ENCODE assay signal across 13 cellular contexts in the genomic region with DNA sequence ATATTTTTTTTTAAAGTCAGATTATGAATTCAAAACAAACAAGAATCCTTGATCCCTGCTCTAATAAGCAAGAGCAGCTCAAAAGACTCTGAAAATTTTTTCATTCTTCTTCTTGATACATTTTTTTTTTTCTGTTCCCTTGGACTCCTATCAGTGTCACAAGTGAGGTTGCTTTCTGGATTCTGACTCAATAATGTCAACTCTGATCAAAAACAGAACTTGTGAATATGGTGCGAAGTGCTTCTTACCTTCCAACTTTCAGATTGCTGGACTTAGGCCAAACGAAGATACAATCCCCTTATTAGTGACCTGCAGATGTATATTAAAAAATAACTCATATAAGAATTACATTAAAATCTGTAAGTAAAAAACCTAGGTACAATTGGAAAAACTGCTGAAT.
DNase-seq lines count a peak whose midpoint lies in the region; ATAC-seq lines count a peak whose summit lies in the region.
"Had no signal": no experiment of that assay in that cellular context is flagged by ENCODE, and none has a peak within 500 bp of the region (broad histone marks: within the 10 kb centered on the region; RNA-seq: fewer than 3 reads in every experiment).

No MANE protein-coding gene starts in this region.

- ATAC-seq in GM19023 (IDR thresholded peaks at IDR 0.05; ENCODE audit: unreplicated experiment) (peak; percentile 67), GM21717 (IDR thresholded peaks at IDR 0.05; ENCODE audit: unreplicated experiment) (peak; percentile 76), HG03095 (IDR thresholded peaks at IDR 0.05; ENCODE audit: unreplicated experiment) (peak; percentile 75), T-helper 17 cell (no peak)
- ATAC-seq in stimulated activated effector memory CD8-positive, alpha-beta T cell treated with anti-CD3 and anti-CD28 coated beads, Interleukin-12 subunit alpha, Interleukin-12 subunit beta, amount 100 ng/mL, for 72 hours = peak; percentile 74
- ATAC-seq: body of pancreas; heart left ventricle; stimulated activated naive CD8-positive, alpha-beta T cell treated with anti-CD3 and anti-CD28 coated beads, Interleukin-15, Interleukin-2, amounts not matched to agents 100 U/mL and 50 U/mL, for 24 hours had no signal

- no peaks in the 10 kb centered on the region for H3K9me3 ChIP-seq in T-helper 17 cell (ENCODE audit: control insufficient read depth, low read length, poor library complexity, severe bottlenecking)
- H3K9me3 ChIP-seq: body of pancreas, heart left ventricle had no signal

- no peak for DNase-seq in stimulated activated effector memory CD8-positive, alpha-beta T cell treated with anti-CD3 and anti-CD28 coated beads, Interleukin-12 subunit alpha, Interleukin-12 subunit beta, amount 100 ng/mL, for 72 hours (ENCODE audit: low spot score in 2 of 2)
- DNase-seq in Kasumi-1 (lab: John Stamatoyannopoulos, UW) (no peak), T-helper 17 cell (no peak), immature natural killer cell (no peak)
- DNase-seq: body of pancreas; heart left ventricle; MM.1S; NCI-H69; occipital lobe; stimulated activated naive CD8-positive, alpha-beta T cell treated with anti-CD3 and anti-CD28 coated beads, Interleukin-15, Interleukin-2, amounts not matched to agents 100 U/mL and 50 U/mL, for 24 hours had no signal

- H3K27me3 Mint-ChIP-seq in T-helper 17 cell = no peaks in the 10 kb centered on the region
- H3K27me3 Mint-ChIP-seq in immature natural killer cell (ENCODE audit: low read depth in 3 of 3) = no peaks in the 10 kb centered on the region

- H3K27ac Mint-ChIP-seq in stimulated activated effector memory CD8-positive, alpha-beta T cell treated with anti-CD3 and anti-CD28 coated beads, Interleukin-12 subunit alpha, Interleukin-12 subunit beta, amount 100 ng/mL, for 72 hours = no peak overlapping the region
- H3K27ac Mint-ChIP-seq in T-helper 17 cell = no peak overlapping the region
- no peak overlapping the region for H3K27ac Mint-ChIP-seq in immature natural killer cell

- peaks cover 19% of the 10 kb centered on the region for H3K36me3 Mint-ChIP-seq in stimulated activated effector memory CD8-positive, alpha-beta T cell treated with anti-CD3 and anti-CD28 coated beads, Interleukin-12 subunit alpha, Interleukin-12 subunit beta, amount 100 ng/mL, for 72 hours
- peaks cover 6% of the 10 kb centered on the region for H3K36me3 Mint-ChIP-seq in T-helper 17 cell (ENCODE audit: low read depth)
- peaks cover 25 to 43% (median 42%) of the 10 kb centered on the region in 3 donors for H3K36me3 Mint-ChIP-seq in immature natural killer cell

- H3K4me3 Mint-ChIP-seq in stimulated activated effector memory CD8-positive, alpha-beta T cell treated with anti-CD3 and anti-CD28 coated beads, Interleukin-12 subunit alpha, Interleukin-12 subunit beta, amount 100 ng/mL, for 72 hours = no peak overlapping the region
- H3K4me3 Mint-ChIP-seq in T-helper 17 cell = no peak overlapping the region
- no peak overlapping the region for H3K4me3 Mint-ChIP-seq in immature natural killer cell

- H3K9me3 Mint-ChIP-seq in stimulated activated effector memory CD8-positive, alpha-beta T cell treated with anti-CD3 and anti-CD28 coated beads, Interleukin-12 subunit alpha, Interleukin-12 subunit beta, amount 100 ng/mL, for 72 hours = no peaks in the 10 kb centered on the region
- H3K9me3 Mint-ChIP-seq in immature natural killer cell = no peaks in the 10 kb centered on the region

- H3K4me1 Mint-ChIP-seq in stimulated activated effector memory CD8-positive, alpha-beta T cell treated with anti-CD3 and anti-CD28 coated beads, Interleukin-12 subunit alpha, Interleukin-12 subunit beta, amount 100 ng/mL, for 72 hours = no peaks in the 10 kb centered on the region
- no peaks in the 10 kb centered on the region for H3K4me1 Mint-ChIP-seq in T-helper 17 cell
- no peaks in the 10 kb centered on the region for H3K4me1 Mint-ChIP-seq in immature natural killer cell
